Comparison of ENCODE assay signal across 24 cellular contexts in genomic region chr9:136709454-136710109, GRCh38. TPM values are rescaled to one million over a fixed set of nuclear protein-coding genes. Genes with fewer than 3 reads are reported as not detected.
DNase-seq lines count a peak whose midpoint lies in the region; FAIRE-seq and TF ChIP-seq lines count a peak whose summit lies in the region.
"Had no signal": no experiment of that assay in that cellular context is flagged by ENCODE, and none has a peak within 500 bp of the region (broad histone marks: within the 10 kb centered on the region; RNA-seq: fewer than 3 reads in every experiment).

No MANE protein-coding gene starts in this region.

- H4K8ac ChIP-seq in H9 (replicated peaks; ENCODE audit: insufficient read length, low read depth, low read length) (no peak overlapping the region), H1 (ENCODE audit: extremely low read depth, insufficient read depth, low read length) (no peak overlapping the region)

- H3K36me3 ChIP-seq in H1 (ENCODE audit: control insufficient read depth in 2 of 4, insufficient read depth in 4 of 4, low read length in 3 of 4), result no peaks in the 10 kb centered on the region
- no peaks in the 10 kb centered on the region for H3K36me3 ChIP-seq in osteoblast (ENCODE audit: insufficient read depth, low read length)
- H3K36me3 ChIP-seq in CD8-positive, alpha-beta memory T cell (ENCODE audit: insufficient read depth, low read length), result no peaks in the 10 kb centered on the region
- H3K36me3 ChIP-seq: SJCRH30 had no signal

- peaks cover 4% of the 10 kb centered on the region; the same call in 1 of the 2 replicates for H3K79me2 ChIP-seq in H9 (ENCODE audit: insufficient read depth, low read length)
- H3K79me2 ChIP-seq in H1 (ENCODE audit: control insufficient read depth in 1 of 2, insufficient read depth in 2 of 2, low read length in 2 of 2), result peaks cover 0 to 11% of the 10 kb centered on the region in 2 experiments; a peak in 1 of 4 replicates
- no peaks in the 10 kb centered on the region for H3K79me2 ChIP-seq in osteoblast (ENCODE audit: insufficient read depth, low read length)

- no peak for TF ChIP-seq RAD21 in H1 (IDR thresholded peaks at IDR 0.05 in 1 of 2, conservative IDR thresholded peaks at IDR 0.05 in 1 of 2; ENCODE audit: low read depth in 2 of 2, low read length in 2 of 2)

- H3K4me1 ChIP-seq in H9 (ENCODE audit: insufficient read depth, low read length) (no peaks in the 10 kb centered on the region; the same call in 1 of the 2 replicates), H1 (replicated peaks in 1 of 4; ENCODE audit: control insufficient read depth in 3 of 4, insufficient read depth in 4 of 4, low read length in 3 of 4) (peaks cover 0 to 12% (median 6%) of the 10 kb centered on the region in 4 experiments; a peak in 5 of 7 replicates), osteoblast (ENCODE audit: insufficient read depth, low read length) (no peaks in the 10 kb centered on the region)
- H3K4me1 ChIP-seq in CD8-positive, alpha-beta memory T cell (ENCODE audit: insufficient read depth, low read length), result no peaks in the 10 kb centered on the region

- H3K27me3 Mint-ChIP-seq in H9 (ENCODE audit: low read depth), result peaks cover 55% of the 10 kb centered on the region
- H3K27me3 Mint-ChIP-seq in CD8-positive, alpha-beta memory T cell, result peaks cover 16 to 45% of the 10 kb centered on the region in 2 donors

- no peak overlapping the region for H2AFZ ChIP-seq in H9 (ENCODE audit: low read length)
- H2AFZ ChIP-seq in H1 (ENCODE audit: low read length), result no peak overlapping the region
- H2AFZ ChIP-seq in osteoblast (ENCODE audit: low read length), result no peak overlapping the region
- H2AFZ ChIP-seq: GM23338 had no signal

- H3K4me3 ChIP-seq in H1 (ENCODE audit: extremely low read depth in 1 of 4, insufficient read depth in 2 of 4, low read depth in 3 of 4, low read length in 4 of 4) (no peak overlapping the region), osteoblast (ENCODE audit: insufficient read depth, low read length) (no peak overlapping the region)
- H3K4me3 ChIP-seq in CD8-positive, alpha-beta memory T cell (ENCODE audit: low read length), result no peak overlapping the region
- H3K4me3 ChIP-seq: A549, GM23338, SJCRH30 had no signal

- no peak overlapping the region for H3T11ph ChIP-seq in H9 (ENCODE audit: low read length)

- TF ChIP-seq CTCF in H9 (conservative IDR thresholded peaks at IDR 0.05) (no peak), H1 (IDR thresholded peaks at IDR 0.05; ENCODE audit: control extremely low read depth in 1 of 3, insufficient read depth in 1 of 3, low read depth in 1 of 3, low read length in 3 of 3) (no peak), osteoblast (IDR thresholded peaks at IDR 0.05; ENCODE audit: extremely low read depth, low read depth, low read length) (no peak)

- no peak overlapping the region for H4K5ac ChIP-seq in H9 (ENCODE audit: insufficient read length, low read depth, low read length)
- no peak overlapping the region for H4K5ac ChIP-seq in H1 (ENCODE audit: insufficient read length, low read depth, low read length)

- H3K79me1 ChIP-seq in H9 (ENCODE audit: insufficient read depth, low read depth, low read length, poor library complexity, severe bottlenecking) (peaks cover 8% of the 10 kb centered on the region), H1 (ENCODE audit: low read depth, low read length) (peaks cover 14% of the 10 kb centered on the region)

- no peak for FAIRE-seq in H1 (lab: Jason Lieb, UNC)
- FAIRE-seq: A549, GM18507 had no signal

- no peaks in the 10 kb centered on the region for H3K9me3 ChIP-seq in H9 (ENCODE audit: control insufficient read depth, low read depth, low read length)
- no peaks in the 10 kb centered on the region for H3K9me3 ChIP-seq in H1 (ENCODE audit: insufficient read depth in 2 of 2, low read depth in 1 of 2, low read length in 1 of 2)
- no peaks in the 10 kb centered on the region for H3K9me3 ChIP-seq in osteoblast (ENCODE audit: low read depth, low read length)
- H3K9me3 ChIP-seq in CD8-positive, alpha-beta memory T cell (ENCODE audit: low read length), result no peaks in the 10 kb centered on the region
- H3K9me3 ChIP-seq: A549, SJCRH30 had no signal

- H3K27me3 ChIP-seq in H9 (ENCODE audit: insufficient read depth, low read length) (no peaks in the 10 kb centered on the region), H1 (replicated peaks in 1 of 4; ENCODE audit: control insufficient read depth in 3 of 4, extremely low read depth in 1 of 4, insufficient read depth in 3 of 4, low read length in 3 of 4) (peaks cover 0 to 5% (median 3%) of the 10 kb centered on the region in 4 experiments; a peak in 4 of 7 replicates), osteoblast (ENCODE audit: insufficient read depth, low read length) (peaks cover 22% of the 10 kb centered on the region)
- H3K27me3 ChIP-seq in CD8-positive, alpha-beta memory T cell (ENCODE audit: insufficient read depth, low read length, poor library complexity, severe bottlenecking), result no peaks in the 10 kb centered on the region

- H4K20me1 ChIP-seq in H9 (ENCODE audit: control insufficient read depth, insufficient read depth, insufficient read length) (no peaks in the 10 kb centered on the region), H1 (replicated peaks in 1 of 2; ENCODE audit: control insufficient read depth in 1 of 2, insufficient read depth in 2 of 2, low read length in 2 of 2) (peaks cover 10 to 11% of the 10 kb centered on the region in 2 experiments), osteoblast (ENCODE audit: insufficient read depth, low read length) (no peaks in the 10 kb centered on the region)

- WGBS in H9 (ENCODE audit: extremely low coverage, insufficient read length, low lambda C conversion rate), result no CpG with 5 or more reads among the region's 24 CpGs
- WGBS in H1 (ENCODE audit: extremely low coverage in 1 of 2, insufficient coverage in 1 of 2, insufficient read length in 1 of 2, insufficient replicate concordance in 2 of 2, low coverage in 1 of 2, low lambda C conversion rate in 2 of 2, missing lambda C conversion rate in 1 of 2), 2 experiments, result 91% methylated on average over 24 of the region's 24 CpGs; no CpG with 5 or more reads in 1 of the 2 experiments

- H3K4me3 Mint-ChIP-seq in H9, result no peak overlapping the region
- no peak overlapping the region for H3K4me3 Mint-ChIP-seq in CD8-positive, alpha-beta memory T cell
- H3K4me3 Mint-ChIP-seq: GM23338, T-helper 17 cell had no signal

- no peak overlapping the region for H3K27ac ChIP-seq in H9 (ENCODE audit: insufficient read length, low read depth, low read length)
- no peak overlapping the region for H3K27ac ChIP-seq in H1 (ENCODE audit: low read depth, low read length)
- no peak overlapping the region for H3K27ac ChIP-seq in osteoblast (ENCODE audit: low read depth, low read length)
- H3K27ac ChIP-seq in CD8-positive, alpha-beta memory T cell (ENCODE audit: low read depth, low read length), result no peak overlapping the region
- H3K27ac ChIP-seq: A549, SJCRH30 had no signal

- CTCF ChIA-PET in H1 (lab: Charles Lee; ENCODE audit: partially characterized antibody), result interaction anchor here (1.0 kb wide), 1 partner anchor 10 kb away, joined by 3 read pairs; no protein-coding TSS in a partner anchor
- CTCF ChIA-PET in CD8-positive, alpha-beta memory T cell (lab: Charles Lee), result no interaction called here

- no peak overlapping the region for H3K4ac ChIP-seq in H9 (ENCODE audit: low read depth, low read length)
- H3K4ac ChIP-seq in H1 (replicated peaks; ENCODE audit: insufficient read length, low read depth, low read length), result peak overlapping the region; percentile 23

- DNase-seq in H9, result peak; percentile 28
- DNase-seq in H1 (ENCODE audit: low read depth in 1 of 2, low spot score in 2 of 2), result no peak
- DNase-seq in osteoblast (ENCODE audit: insufficient read length, low spot score, missing footprints), result peak; percentile 64
- no peak for DNase-seq in NCI-H1092 treated with DMSO at 0.1 percent for 48 hours (lab: John Stamatoyannopoulos, UW)
- DNase-seq in NCI-H1436 (lab: John Stamatoyannopoulos, UW), result no peak
- no peak for DNase-seq in CD8-positive, alpha-beta memory T cell
- DNase-seq: Calu3, DND-41, HCEC 1CT, NCI-H1105, NCI-H146, NCI-H1930, NCI-H2107, NCI-H446, NCI-H524 treated with DMSO at 0.1 percent for 48 hours, NCI-H774, PC-3, SJCRH30, T-helper 17 cell had no signal

- H3K27ac Mint-ChIP-seq in H9, result peak overlapping the region in 1 of 3 experiments; percentile 31; a peak in 1 of 7 replicates
- no peak overlapping the region for H3K27ac Mint-ChIP-seq in CD8-positive, alpha-beta memory T cell
- H3K27ac Mint-ChIP-seq: CD14-positive monocyte, GM23338, T-helper 17 cell had no signal

- no peak overlapping the region for H2BK20ac ChIP-seq in H9 (ENCODE audit: low read depth, low read length, poor library complexity, severe bottlenecking)
- 0 out of 2 replicates have a peak overlapping the region, but pooled peaks have one; percentile 61 for H2BK20ac ChIP-seq in H1 (ENCODE audit: low read length)

- H3K18ac ChIP-seq in H9 (ENCODE audit: insufficient read length, low read depth, low read length) (no peak overlapping the region), H1 (ENCODE audit: extremely low read depth, low read length) (no peak overlapping the region; the same call in 1 of the 2 replicates)

- H3K56ac ChIP-seq in H9 (ENCODE audit: insufficient read length, low read depth, low read length) (no peak overlapping the region), H1 (replicated peaks; ENCODE audit: insufficient read length, low read depth, low read length) (no peak overlapping the region)

- H3K23me2 ChIP-seq in H9 (ENCODE audit: insufficient read length, low read depth, low read length, poor library complexity, severe bottlenecking), result peaks cover 12% of the 10 kb centered on the region
- H3K23me2 ChIP-seq in H1 (ENCODE audit: low read depth, low read length), result peaks cover 3% of the 10 kb centered on the region; the same call in 1 of the 2 replicates

- POLR2A ChIA-PET in H1 (lab: Charles Lee; ENCODE audit: partially characterized antibody), result interaction anchor here (5.0 kb wide), 1 partner anchor 18 kb away, joined by 35 read pairs; no protein-coding TSS in a partner anchor
- POLR2A ChIA-PET in CD8-positive, alpha-beta memory T cell (lab: Charles Lee), result no interaction called here

- H3K23ac ChIP-seq in H9 (ENCODE audit: insufficient read length, low read depth, low read length), result no peak overlapping the region
- H3K23ac ChIP-seq in H1 (ENCODE audit: insufficient read length), result no peak overlapping the region

- no peak overlapping the region for H3K9ac ChIP-seq in H9 (ENCODE audit: extremely low read depth, insufficient read length, low read length)
- H3K9ac ChIP-seq in H1 (replicated peaks in 1 of 4; ENCODE audit: extremely low read depth in 1 of 4, low read depth in 3 of 4, low read length in 3 of 4), result no peak overlapping the region

- no peak overlapping the region for H2AK5ac ChIP-seq in H9 (ENCODE audit: insufficient read length, low read length)
- no peak overlapping the region for H2AK5ac ChIP-seq in H1 (ENCODE audit: low read depth, low read length)

- no peak overlapping the region for H2BK12ac ChIP-seq in H9 (ENCODE audit: insufficient read length, low read depth, low read length)
- peak overlapping the region; percentile 77; the same call in 1 of the 2 replicates for H2BK12ac ChIP-seq in H1 (ENCODE audit: low read depth, low read length)

- H2BK15ac ChIP-seq in H9 (ENCODE audit: low read depth, low read length) (no peak overlapping the region), H1 (ENCODE audit: low read length) (no peak overlapping the region)

- H4K91ac ChIP-seq in H9 (ENCODE audit: insufficient read length, low read depth, low read length), result no peak overlapping the region
- no peak overlapping the region for H4K91ac ChIP-seq in H1 (replicated peaks; ENCODE audit: insufficient read length, low read length)

- TF ChIP-seq POLR2A in H1 (IDR thresholded peaks at IDR 0.05; ENCODE audit: control extremely low read depth in 1 of 2, low read depth in 2 of 2, low read length in 2 of 2), result no peak

- H3K14ac ChIP-seq in H9 (ENCODE audit: insufficient read depth, low read length), result no peak overlapping the region
- no peak overlapping the region for H3K14ac ChIP-seq in H1 (ENCODE audit: insufficient read length)

- H2BK5ac ChIP-seq in H9 (ENCODE audit: insufficient read length, low read length), result no peak overlapping the region
- H2BK5ac ChIP-seq in H1 (ENCODE audit: low read depth, low read length), result no peak overlapping the region

- H3K4me2 ChIP-seq in H9 (ENCODE audit: insufficient read depth, insufficient read length, low read length) (no peak overlapping the region), H1 (ENCODE audit: insufficient read depth in 1 of 2, low read depth in 2 of 2, low read length in 2 of 2) (no peak overlapping the region), osteoblast (ENCODE audit: insufficient read depth, low read length) (no peak overlapping the region)
- H3K4me2 ChIP-seq: A549, GM23338 had no signal

- peaks cover 3 to 10% of the 10 kb centered on the region in 2 experiments for H3K4me1 Mint-ChIP-seq in H9
- H3K4me1 Mint-ChIP-seq in CD8-positive, alpha-beta memory T cell, result peaks cover 0 to 5% (median 4%) of the 10 kb centered on the region in 3 donors

- H2BK120ac ChIP-seq in H9 (ENCODE audit: low read depth, low read length, poor library complexity, severe bottlenecking) (no peak overlapping the region), H1 (replicated peaks; ENCODE audit: low read depth, low read length) (no peak overlapping the region)

- no peaks in the 10 kb centered on the region for H3K9me3 Mint-ChIP-seq in H9
- peaks cover 0 to 2% (median 0%) of the 10 kb centered on the region in 5 donors for H3K9me3 Mint-ChIP-seq in CD8-positive, alpha-beta memory T cell
- H3K9me3 Mint-ChIP-seq: GM23338, IgD-negative memory B cell had no signal

- no peaks in the 10 kb centered on the region for H3K36me3 Mint-ChIP-seq in H9 (ENCODE audit: insufficient read depth in 1 of 3, low read depth in 3 of 3)
- H3K36me3 Mint-ChIP-seq in CD8-positive, alpha-beta memory T cell, result no peaks in the 10 kb centered on the region
- H3K36me3 Mint-ChIP-seq: IgD-negative memory B cell had no signal

- TF ChIP-seq EP300 in H1 (IDR thresholded peaks at IDR 0.05; ENCODE audit: borderline replicate concordance in 1 of 2, low read depth in 2 of 2, low read length in 2 of 2), result no peak

RNA-seq across cellular contexts. Expression of gene DIPK1B, which starts 2.8 kb away (rescaled TPM):
- total RNA-seq in H9 (2021) (38.2 and 40.3 TPM in 2 replicates), osteoblast (not detected in 2 replicates)
- 32.3 and 35.3 TPM in 2 replicates for total RNA-seq in H1 (2021; fragmentation: NEBNext Ultra II Directional; extraction: Animal tissue kit (Norgen Biotek cat#: 25700))
- polyA plus RNA-seq in H1 (2011; rRNA removed), result 64.8 and 78.8 TPM in 2 replicates
- polyA plus RNA-seq in H1 (2011; cell fraction: cytosol; rRNA removed), result 58.4 TPM
- 75.1 TPM for polyA plus RNA-seq in H1 (2011; cell fraction: nucleus; rRNA removed)
- polyA plus RNA-seq in H1 (2012, experiment 1 of 2), result 19.5 to 34.6 TPM (median 30.7 TPM) in 4 replicates
- polyA plus RNA-seq in H1 (2012, experiment 2 of 2), result 28.6 TPM
- 28.2 TPM for polyA plus RNA-seq in H1 (2013, experiment 1 of 2)
- 28.5 TPM for polyA plus RNA-seq in H1 (2013, experiment 2 of 2)
- polyA minus RNA-seq in H1 (2011; rRNA and poly(A)+ RNA removed), result 13.3 and 14.7 TPM in 2 replicates
- 22.6 TPM for polyA minus RNA-seq in H1 (2011; cell fraction: cytosol; rRNA and poly(A)+ RNA removed)
- 19.6 TPM for polyA minus RNA-seq in H1 (2011; cell fraction: nucleus; rRNA and poly(A)+ RNA removed)
- not detected for total RNA-seq in CD8-positive, alpha-beta memory T cell
- polyA plus RNA-seq in CD8-positive, alpha-beta memory T cell, result not detected

RNA-seq across cellular contexts. Expression of gene AGPAT2, which starts 22.3 kb away (rescaled TPM):
- total RNA-seq in H9 (2021), result 28.3 and 29.7 TPM in 2 replicates
- total RNA-seq in H1 (2021; fragmentation: NEBNext Ultra II Directional; extraction: Animal tissue kit (Norgen Biotek cat#: 25700)), result 30.5 and 31.6 TPM in 2 replicates
- polyA plus RNA-seq in H1 (2011; rRNA removed), result 37.6 and 52.1 TPM in 2 replicates
- 36.0 TPM for polyA plus RNA-seq in H1 (2011; cell fraction: cytosol; rRNA removed)
- 44.9 TPM for polyA plus RNA-seq in H1 (2011; cell fraction: nucleus; rRNA removed)
- polyA plus RNA-seq in H1 (2012, experiment 1 of 2), result 16.4 to 27.5 TPM (median 25.2 TPM) in 4 replicates
- polyA plus RNA-seq in H1 (2012, experiment 2 of 2), result 26.0 TPM
- polyA plus RNA-seq in H1 (2013, experiment 1 of 2), result 32.4 TPM
- 37.1 TPM for polyA plus RNA-seq in H1 (2013, experiment 2 of 2)
- 9.3 and 15.5 TPM in 2 replicates for polyA minus RNA-seq in H1 (2011; rRNA and poly(A)+ RNA removed)
- polyA minus RNA-seq in H1 (2011; cell fraction: cytosol; rRNA and poly(A)+ RNA removed), result 19.5 TPM
- polyA minus RNA-seq in H1 (2011; cell fraction: nucleus; rRNA and poly(A)+ RNA removed), result 12.9 TPM
- 26.5 and 30.0 TPM in 2 replicates for total RNA-seq in osteoblast
- total RNA-seq in CD8-positive, alpha-beta memory T cell, result 10 to 100 TPM; 17.4 to 18.4 TPM
- 32.5 TPM for polyA plus RNA-seq in CD8-positive, alpha-beta memory T cell

RNA-seq across cellular contexts. Expression of gene LCN10, which starts 33.2 kb away (rescaled TPM):
- total RNA-seq in H9 (2021) (0.75 and 1.5 TPM in 2 replicates), osteoblast (not detected in 2 replicates)
- 2.8 and 4.8 TPM in 2 replicates for total RNA-seq in H1 (2021; fragmentation: NEBNext Ultra II Directional; extraction: Animal tissue kit (Norgen Biotek cat#: 25700))
- 2.6 and 3.5 TPM in 2 replicates for polyA plus RNA-seq in H1 (2011; rRNA removed)
- 3.5 TPM for polyA plus RNA-seq in H1 (2011; cell fraction: cytosol; rRNA removed)
- 3.0 TPM for polyA plus RNA-seq in H1 (2011; cell fraction: nucleus; rRNA removed)
- 1.1 to 2.7 TPM (median 2.4 TPM) in 4 replicates for polyA plus RNA-seq in H1 (2012, experiment 1 of 2)
- 2.3 TPM for polyA plus RNA-seq in H1 (2012, experiment 2 of 2)
- polyA plus RNA-seq in H1 (2013, experiment 1 of 2), result 2.1 TPM
- polyA plus RNA-seq in H1 (2013, experiment 2 of 2), result 2.0 TPM
- polyA minus RNA-seq in H1 (2011; rRNA and poly(A)+ RNA removed), result 0.98 and 1.5 TPM in 2 replicates
- 2.1 TPM for polyA minus RNA-seq in H1 (2011; cell fraction: cytosol; rRNA and poly(A)+ RNA removed)
- polyA minus RNA-seq in H1 (2011; cell fraction: nucleus; rRNA and poly(A)+ RNA removed), result 0.60 TPM
- 1 to 10 TPM; 1.1 to 1.2 TPM for total RNA-seq in CD8-positive, alpha-beta memory T cell
- 0.22 TPM for polyA plus RNA-seq in CD8-positive, alpha-beta memory T cell
- total RNA-seq: PC-3, SJCRH30 had no signal
- polyA plus RNA-seq: A549, CD14-positive monocyte had no signal

RNA-seq across cellular contexts. Expression of gene LCN6, which starts 38.7 kb away (rescaled TPM):
- total RNA-seq in H9 (2021), result not detected in 2 replicates
- total RNA-seq in H1 (2021; fragmentation: NEBNext Ultra II Directional; extraction: Animal tissue kit (Norgen Biotek cat#: 25700)), result not detected in 2 replicates
- not detected in 2 replicates for polyA plus RNA-seq in H1 (2011; rRNA removed)
- not detected for polyA plus RNA-seq in H1 (2011; cell fraction: cytosol; rRNA removed)
- not detected for polyA plus RNA-seq in H1 (2011; cell fraction: nucleus; rRNA removed)
- polyA plus RNA-seq in H1 (2012, experiment 1 of 2), result not detected in 4 replicates
- polyA plus RNA-seq in H1 (2012, experiment 2 of 2), result not detected
- not detected for polyA plus RNA-seq in H1 (2013, experiment 1 of 2)
- polyA plus RNA-seq in H1 (2013, experiment 2 of 2), result not detected
- not detected in 2 replicates for polyA minus RNA-seq in H1 (2011; rRNA and poly(A)+ RNA removed)
- not detected for polyA minus RNA-seq in H1 (2011; cell fraction: cytosol; rRNA and poly(A)+ RNA removed)
- polyA minus RNA-seq in H1 (2011; cell fraction: nucleus; rRNA and poly(A)+ RNA removed), result not detected
- total RNA-seq in osteoblast, result not detected in 2 replicates
- total RNA-seq in CD8-positive, alpha-beta memory T cell, result not detected
- not detected for polyA plus RNA-seq in CD8-positive, alpha-beta memory T cell
- total RNA-seq: Calu3, GM23338, PC-3, SJCRH30, T-helper 17 cell had no signal
- polyA plus RNA-seq: A549, CD14-positive monocyte, GM23338, IgD-negative memory B cell had no signal

RNA-seq across cellular contexts. Expression of gene EGFL7, which starts 46.9 kb away (rescaled TPM):
- total RNA-seq in H9 (2021), result 37.7 and 38.0 TPM in 2 replicates
- total RNA-seq in H1 (2021; fragmentation: NEBNext Ultra II Directional; extraction: Animal tissue kit (Norgen Biotek cat#: 25700)), result 37.8 and 39.8 TPM in 2 replicates
- polyA plus RNA-seq in H1 (2011; rRNA removed), result 53.4 and 82.5 TPM in 2 replicates
- 63.0 TPM for polyA plus RNA-seq in H1 (2011; cell fraction: cytosol; rRNA removed)
- polyA plus RNA-seq in H1 (2011; cell fraction: nucleus; rRNA removed), result 82.5 TPM
- polyA plus RNA-seq in H1 (2012, experiment 1 of 2), result 17.3 to 46.4 TPM (median 40.7 TPM) in 4 replicates
- 43.2 TPM for polyA plus RNA-seq in H1 (2012, experiment 2 of 2)
- polyA plus RNA-seq in H1 (2013, experiment 1 of 2), result 66.8 TPM
- polyA plus RNA-seq in H1 (2013, experiment 2 of 2), result 68.8 TPM
- 7.2 and 9.3 TPM in 2 replicates for polyA minus RNA-seq in H1 (2011; rRNA and poly(A)+ RNA removed)
- 30.7 TPM for polyA minus RNA-seq in H1 (2011; cell fraction: cytosol; rRNA and poly(A)+ RNA removed)
- polyA minus RNA-seq in H1 (2011; cell fraction: nucleus; rRNA and poly(A)+ RNA removed), result 12.8 TPM
- 3.3 and 6.2 TPM in 2 replicates for total RNA-seq in osteoblast
- total RNA-seq in CD8-positive, alpha-beta memory T cell, result under 1 TPM; 0.61 to 0.95 TPM
- 0.40 TPM for polyA plus RNA-seq in CD8-positive, alpha-beta memory T cell
- polyA plus RNA-seq: IgD-negative memory B cell had no signal

Comparison
In these comparisons a context has a peak if more than half of its experiments do, and no peak if none do; other contexts are left out.
1. DNase-seq: peak in H9 (single experiment) and osteoblast (single experiment); none in H1 (0 of 2), NCI-H1092 treated with DMSO at 0.1 percent for 48 hours (single experiment), NCI-H1436 (single experiment) and CD8-positive, alpha-beta memory T cell (0 of 5).
2. RNA of gene DIPK1B, which starts 2.8 kb away (total RNA-seq): 38.2 to 40.3 TPM in H9 and 32.3 to 35.3 TPM in H1; not detected in osteoblast and not detected in CD8-positive, alpha-beta memory T cell; every median in the first group is over 10 times any median in the second.